ENCODE assay signal across 1 cellular context in the genomic region with DNA sequence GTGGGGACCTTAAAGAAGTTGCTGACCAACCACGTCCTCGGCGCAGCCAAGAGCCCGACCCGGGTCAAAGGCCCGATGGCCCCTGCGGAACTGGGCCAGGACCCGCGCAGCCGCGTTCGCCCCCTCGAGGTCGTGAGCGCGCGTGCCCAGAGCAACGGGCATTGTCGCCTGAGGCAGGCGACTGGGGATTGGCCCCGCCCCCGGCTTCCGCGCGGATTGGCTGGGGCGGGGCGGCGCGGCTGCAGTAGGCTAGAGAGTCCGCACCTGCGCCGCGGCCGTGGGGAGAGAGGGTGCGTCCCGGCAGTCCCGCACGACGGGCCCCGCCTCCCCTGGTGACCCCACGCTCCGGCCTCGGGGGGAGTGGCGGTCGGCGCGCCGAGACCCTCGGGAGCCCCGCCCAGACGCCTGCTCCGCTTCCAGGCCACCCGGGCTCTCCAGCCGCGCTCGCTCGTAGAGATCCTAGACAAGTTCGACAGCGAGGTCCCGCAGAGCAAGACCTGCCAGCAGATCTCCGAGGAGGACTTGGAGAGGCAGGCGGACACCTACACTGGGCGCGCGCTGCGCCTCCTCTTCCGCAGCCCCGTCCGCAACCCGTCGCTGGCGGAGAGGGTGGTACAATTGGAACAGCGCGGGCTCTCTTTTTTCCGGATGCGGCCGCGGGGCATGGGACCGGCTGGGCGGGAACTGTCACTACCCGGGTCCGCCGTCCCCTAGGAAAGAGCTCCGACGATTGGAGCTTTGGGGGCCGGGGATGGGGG.
TF ChIP-seq lines count a peak whose summit lies in the region.

No MANE protein-coding gene starts in this region.

TF ChIP-seq in HepG2, 621 proteins besides CTCF, POLR2A, EP300 and RAD21 (continued from another document and continues in another):
- TF ChIP-seq KDM2A (CRISPR knock-in tag; IDR thresholded peaks at IDR 0.05; ENCODE audit: borderline replicate concordance, low read depth), result peak; percentile 97
- TF ChIP-seq, protein P1, sequence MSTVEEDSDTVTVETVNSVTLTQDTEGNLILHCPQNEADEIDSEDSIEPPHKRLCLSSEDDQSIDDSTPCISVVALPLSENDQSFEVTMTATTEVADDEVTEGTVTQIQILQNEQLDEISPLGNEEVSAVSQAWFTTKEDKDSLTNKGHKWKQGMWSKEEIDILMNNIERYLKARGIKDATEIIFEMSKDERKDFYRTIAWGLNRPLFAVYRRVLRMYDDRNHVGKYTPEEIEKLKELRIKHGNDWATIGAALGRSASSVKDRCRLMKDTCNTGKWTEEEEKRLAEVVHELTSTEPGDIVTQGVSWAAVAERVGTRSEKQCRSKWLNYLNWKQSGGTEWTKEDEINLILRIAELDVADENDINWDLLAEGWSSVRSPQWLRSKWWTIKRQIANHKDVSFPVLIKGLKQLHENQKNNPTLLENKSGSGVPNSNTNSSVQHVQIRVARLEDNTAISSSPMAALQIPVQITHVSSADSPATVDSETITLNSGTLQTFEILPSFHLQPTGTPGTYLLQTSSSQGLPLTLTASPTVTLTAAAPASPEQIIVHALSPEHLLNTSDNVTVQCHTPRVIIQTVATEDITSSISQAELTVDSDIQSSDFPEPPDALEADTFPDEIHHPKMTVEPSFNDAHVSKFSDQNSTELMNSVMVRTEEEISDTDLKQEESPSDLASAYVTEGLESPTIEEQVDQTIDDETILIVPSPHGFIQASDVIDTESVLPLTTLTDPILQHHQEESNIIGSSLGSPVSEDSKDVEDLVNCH (CRISPR knock-in tag; IDR thresholded peaks at IDR 0.05), result no peak
- TF ChIP-seq HNRNPUL1 (IDR thresholded peaks at IDR 0.05; ENCODE audit: low read depth, low read length), result peak; percentile 53; the same call in 1 of the 2 replicates
- TF ChIP-seq MIER2 (CRISPR knock-in tag; IDR thresholded peaks at IDR 0.05), result no peak
- no peak for TF ChIP-seq DNMT3B (CRISPR knock-in tag; conservative IDR thresholded peaks at IDR 0.05)
- TF ChIP-seq ZNF326 (CRISPR knock-in tag; IDR thresholded peaks at IDR 0.05; ENCODE audit: borderline replicate concordance), result no peak
- no peak for TF ChIP-seq CBX2 (IDR thresholded peaks at IDR 0.05; ENCODE audit: low read depth, low read length)
- TF ChIP-seq CBX2 (CRISPR knock-in tag; IDR thresholded peaks at IDR 0.05; ENCODE audit: low read depth), result no peak
- TF ChIP-seq NFE2 (CRISPR knock-in tag; IDR thresholded peaks at IDR 0.05), result no peak
- no peak for TF ChIP-seq ATF4 (CRISPR knock-in tag; IDR thresholded peaks at IDR 0.05)
- TF ChIP-seq, protein P2, sequence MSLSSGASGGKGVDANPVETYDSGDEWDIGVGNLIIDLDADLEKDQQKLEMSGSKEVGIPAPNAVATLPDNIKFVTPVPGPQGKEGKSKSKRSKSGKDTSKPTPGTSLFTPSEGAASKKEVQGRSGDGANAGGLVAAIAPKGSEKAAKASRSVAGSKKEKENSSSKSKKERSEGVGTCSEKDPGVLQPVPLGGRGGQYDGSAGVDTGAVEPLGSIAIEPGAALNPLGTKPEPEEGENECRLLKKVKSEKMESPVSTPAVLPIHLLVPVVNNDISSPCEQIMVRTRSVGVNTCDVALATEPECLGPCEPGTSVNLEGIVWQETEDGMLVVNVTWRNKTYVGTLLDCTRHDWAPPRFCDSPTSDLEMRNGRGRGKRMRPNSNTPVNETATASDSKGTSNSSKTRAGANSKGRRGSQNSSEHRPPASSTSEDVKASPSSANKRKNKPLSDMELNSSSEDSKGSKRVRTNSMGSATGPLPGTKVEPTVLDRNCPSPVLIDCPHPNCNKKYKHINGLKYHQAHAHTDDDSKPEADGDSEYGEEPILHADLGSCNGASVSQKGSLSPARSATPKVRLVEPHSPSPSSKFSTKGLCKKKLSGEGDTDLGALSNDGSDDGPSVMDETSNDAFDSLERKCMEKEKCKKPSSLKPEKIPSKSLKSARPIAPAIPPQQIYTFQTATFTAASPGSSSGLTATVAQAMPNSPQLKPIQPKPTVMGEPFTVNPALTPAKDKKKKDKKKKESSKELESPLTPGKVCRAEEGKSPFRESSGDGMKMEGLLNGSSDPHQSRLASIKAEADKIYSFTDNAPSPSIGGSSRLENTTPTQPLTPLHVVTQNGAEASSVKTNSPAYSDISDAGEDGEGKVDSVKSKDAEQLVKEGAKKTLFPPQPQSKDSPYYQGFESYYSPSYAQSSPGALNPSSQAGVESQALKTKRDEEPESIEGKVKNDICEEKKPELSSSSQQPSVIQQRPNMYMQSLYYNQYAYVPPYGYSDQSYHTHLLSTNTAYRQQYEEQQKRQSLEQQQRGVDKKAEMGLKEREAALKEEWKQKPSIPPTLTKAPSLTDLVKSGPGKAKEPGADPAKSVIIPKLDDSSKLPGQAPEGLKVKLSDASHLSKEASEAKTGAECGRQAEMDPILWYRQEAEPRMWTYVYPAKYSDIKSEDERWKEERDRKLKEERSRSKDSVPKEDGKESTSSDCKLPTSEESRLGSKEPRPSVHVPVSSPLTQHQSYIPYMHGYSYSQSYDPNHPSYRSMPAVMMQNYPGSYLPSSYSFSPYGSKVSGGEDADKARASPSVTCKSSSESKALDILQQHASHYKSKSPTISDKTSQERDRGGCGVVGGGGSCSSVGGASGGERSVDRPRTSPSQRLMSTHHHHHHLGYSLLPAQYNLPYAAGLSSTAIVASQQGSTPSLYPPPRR (CRISPR knock-in tag; IDR thresholded peaks at IDR 0.05; ENCODE audit: borderline replicate concordance), result peak; percentile 37; the same call in 1 of the 2 replicates
- TF ChIP-seq ZNF703 (CRISPR knock-in tag; IDR thresholded peaks at IDR 0.05; ENCODE audit: borderline replicate concordance), result peak; percentile 85; the same call in 1 of the 2 replicates
- no peak; the same call in 1 of the 2 replicates for TF ChIP-seq ZNF124 (CRISPR knock-in tag; IDR thresholded peaks at IDR 0.05)
- TF ChIP-seq HBP1 (CRISPR knock-in tag; IDR thresholded peaks at IDR 0.05; ENCODE audit: low read depth), result no peak
- no peak for TF ChIP-seq ZNF20 (CRISPR knock-in tag; IDR thresholded peaks at IDR 0.05)
- no peak for TF ChIP-seq ATAD3A (CRISPR knock-in tag; IDR thresholded peaks at IDR 0.05)
- TF ChIP-seq SAP130 (CRISPR knock-in tag; IDR thresholded peaks at IDR 0.05; ENCODE audit: low read depth), result peak; percentile 73
- no peak for TF ChIP-seq NR2F6 (IDR thresholded peaks at IDR 0.05)
- TF ChIP-seq NR2F6 (CRISPR knock-in tag; IDR thresholded peaks at IDR 0.05), result peak; percentile 53
- no peak; the same call in 1 of the 2 replicates for TF ChIP-seq POGZ (CRISPR knock-in tag; IDR thresholded peaks at IDR 0.05)
- TF ChIP-seq DZIP1 (CRISPR knock-in tag; IDR thresholded peaks at IDR 0.05), result peak; percentile 85
- TF ChIP-seq ZNF407 (CRISPR knock-in tag; IDR thresholded peaks at IDR 0.05; ENCODE audit: not compliant biosample characterization), result peak; percentile 74
- TF ChIP-seq EZH2 (conservative IDR thresholded peaks at IDR 0.05; ENCODE audit: low read depth, low read length), result no peak
- peak; percentile 73 for TF ChIP-seq ZMYM2 (CRISPR knock-in tag; IDR thresholded peaks at IDR 0.05)
- TF ChIP-seq ZNF350 (CRISPR knock-in tag; IDR thresholded peaks at IDR 0.05; ENCODE audit: borderline replicate concordance, low read depth), result no peak; the same call in 1 of the 2 replicates
- TF ChIP-seq ZBTB3 (CRISPR knock-in tag; IDR thresholded peaks at IDR 0.05; ENCODE audit: borderline replicate concordance, low read depth), result no peak; the same call in 1 of the 2 replicates
- no peak for TF ChIP-seq RORA (CRISPR knock-in tag; IDR thresholded peaks at IDR 0.05)
- peak; percentile 63; the same call in 1 of the 2 replicates for TF ChIP-seq ZNF274 (CRISPR knock-in tag; IDR thresholded peaks at IDR 0.05)
- TF ChIP-seq U2AF1 (optimal IDR thresholded peaks at IDR 0.05; ENCODE audit: low read depth, low read length), result peak; percentile 95
- no peak for TF ChIP-seq ZNF562 (CRISPR knock-in tag; IDR thresholded peaks at IDR 0.05; ENCODE audit: borderline replicate concordance)
